ENCODE assay signal across 3 cellular contexts in genomic region chr6:162301128-162301527, GRCh38.
TF ChIP-seq lines count a peak whose summit lies in the region.

No MANE protein-coding gene starts in this region.

TF ChIP-seq in HepG2, 621 proteins besides CTCF, POLR2A, EP300 and RAD21:
- TF ChIP-seq KAT2B (IDR thresholded peaks at IDR 0.05; ENCODE audit: borderline replicate concordance, low read depth, low read length) (no peak), MAFK (conservative IDR thresholded peaks at IDR 0.05 in 1 of 2, IDR thresholded peaks at IDR 0.05 in 1 of 2; ENCODE audit: low read length in 2 of 2) (peak; percentile 78 to 88), MAFF (IDR thresholded peaks at IDR 0.05; ENCODE audit: low read depth, low read length) (peak; percentile 71), AGO2 (optimal IDR thresholded peaks at IDR 0.05; ENCODE audit: low read depth, low read length) (no peak)
- TF ChIP-seq, protein P1, sequence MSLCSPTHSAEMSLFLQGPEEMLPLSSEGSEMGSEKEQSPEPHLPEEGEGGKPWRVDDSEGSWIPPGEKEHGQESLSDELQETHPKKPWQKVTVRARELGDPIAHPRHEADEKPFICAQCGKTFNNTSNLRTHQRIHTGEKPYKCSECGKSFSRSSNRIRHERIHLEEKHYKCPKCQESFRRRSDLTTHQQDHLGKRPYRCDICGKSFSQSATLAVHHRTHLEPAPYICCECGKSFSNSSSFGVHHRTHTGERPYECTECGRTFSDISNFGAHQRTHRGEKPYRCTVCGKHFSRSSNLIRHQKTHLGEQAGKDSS (CRISPR knock-in tag; IDR thresholded peaks at IDR 0.05; ENCODE audit: borderline replicate concordance, low read depth): no peak

TF ChIP-seq in IMR-90, 13 proteins besides CTCF, POLR2A, EP300 and RAD21:
- TF ChIP-seq MAFK (IDR thresholded peaks at IDR 0.05; ENCODE audit: low read depth, low read length) (peak; percentile 65; the same call in 1 of the 2 replicates), CHD1 (IDR thresholded peaks at IDR 0.05; ENCODE audit: low read depth, low read length) (no peak)

TF ChIP-seq in H1, 55 proteins besides CTCF, POLR2A, EP300 and RAD21:
- no peak for TF ChIP-seq HDAC2 (IDR thresholded peaks at IDR 0.05; ENCODE audit: borderline replicate concordance in 1 of 2, low read depth in 2 of 2, low read length in 2 of 2)
- TF ChIP-seq USF2 (IDR thresholded peaks at IDR 0.05; ENCODE audit: low read length): no peak
- peak; percentile 61 for TF ChIP-seq MAFK (IDR thresholded peaks at IDR 0.05; ENCODE audit: low read depth, low read length)
